In genomic region chr3:197490098-197490497, GRCh38 we compare ENCODE assay signal across 12 cellular contexts.
DNase-seq lines count a peak whose midpoint lies in the region; TF ChIP-seq lines count a peak whose summit lies in the region.
"Had no signal": no experiment of that assay in that cellular context is flagged by ENCODE, and none has a peak within 500 bp of the region (broad histone marks: within the 10 kb centered on the region; RNA-seq: fewer than 3 reads in every experiment).

No MANE protein-coding gene starts in this region.

- peaks cover 41% of the 10 kb centered on the region for H3K4me1 ChIP-seq in mesodermal cell (ENCODE audit: control insufficient read depth, insufficient read depth, low read length, poor library complexity, severe bottlenecking)
- H3K4me1 ChIP-seq in sigmoid colon: no peaks in the 10 kb centered on the region

- TF ChIP-seq EP300 in sigmoid colon (IDR thresholded peaks at IDR 0.05): no peak

- H3K27me3 ChIP-seq in BJ (ENCODE audit: control insufficient read depth, insufficient read depth, low read length) (no peaks in the 10 kb centered on the region), sigmoid colon (no peaks in the 10 kb centered on the region)

- H3K4me3 ChIP-seq in BJ (ENCODE audit: low read depth, low read length) (no peak overlapping the region), mesodermal cell (ENCODE audit: extremely low read depth, insufficient read depth, low read length, poor library complexity, severe bottlenecking) (no peak overlapping the region), coronary artery (no peak overlapping the region), sigmoid colon (no peak overlapping the region)

- DNase-seq in BJ (ENCODE audit: low read depth) (peak; percentile 49), NCI-H226 (peak; percentile 100), dermis blood vessel endothelial cell (peak; percentile 72), coronary artery (ENCODE audit: low spot score) (no peak), sigmoid colon (no peak), C1 segment of cervical spinal cord (lab: John Stamatoyannopoulos, UW) (no peak), NCI-H2227 (lab: John Stamatoyannopoulos, UW; ENCODE audit: unreplicated experiment) (no peak)
- DNase-seq: activated CD4-positive, alpha-beta T cell treated with anti-CD3 and anti-CD28 coated beads, Interleukin-2, amount 50 U/mL, for 48 hours; CD4-positive, alpha-beta T cell; Karpas-422; left cardiac atrium had no signal

- no peaks in the 10 kb centered on the region for H3K9me3 ChIP-seq in mesodermal cell (ENCODE audit: control insufficient read depth, low read length)
- no peaks in the 10 kb centered on the region for H3K9me3 ChIP-seq in sigmoid colon

- no peak for TF ChIP-seq POLR2A in sigmoid colon (IDR thresholded peaks at IDR 0.05)

- WGBS in mesodermal cell (ENCODE audit: insufficient coverage in 2 of 2), 2 experiments: no CpG with 5 or more reads among the region's 3 CpGs
- WGBS in sigmoid colon, 2 donors: 61 to 73% methylated on average over 3 of the region's 3 CpGs

- H3K27ac ChIP-seq in mesodermal cell (ENCODE audit: low read depth, low read length, severe bottlenecking) (peak overlapping the region; percentile 77), coronary artery (no peak overlapping the region), sigmoid colon (no peak overlapping the region)

- intact Hi-C loops in sigmoid colon (cut with DNase I): no loop called here

- CTCF ChIA-PET in BJ (lab: Yijun Ruan, JAX): interaction anchor here (0.7 to 2.8 kb wide), 4 partner anchors 12 to 31 kb away, joined by 3 to 9 read pairs (median 5); no protein-coding TSS in a partner anchor

- no peaks in the 10 kb centered on the region for H3K36me3 ChIP-seq in BJ (ENCODE audit: control insufficient read depth, insufficient read depth, low read length)
- no peaks in the 10 kb centered on the region for H3K36me3 ChIP-seq in mesodermal cell (ENCODE audit: control insufficient read depth, insufficient read depth, low read length)
- H3K36me3 ChIP-seq in sigmoid colon: no peaks in the 10 kb centered on the region

- TF ChIP-seq CTCF in BJ (IDR thresholded peaks at IDR 0.05; ENCODE audit: insufficient read depth, low read depth, low read length): peak; percentile 17
- no peak for TF ChIP-seq CTCF in coronary artery (IDR thresholded peaks at IDR 0.05)
- TF ChIP-seq CTCF in sigmoid colon (IDR thresholded peaks at IDR 0.05): no peak

- POLR2A ChIA-PET in BJ (lab: Charles Lee): interaction anchor here (0.6 to 1.0 kb wide), 2 partner anchors 10 to 229 kb away, joined by 3 to 4 read pairs; no protein-coding TSS in a partner anchor

Comparison
In these comparisons a context has a peak if more than half of its experiments do, and no peak if none do; other contexts are left out.
1. DNase-seq: peak in BJ (single experiment), NCI-H226 (single experiment) and dermis blood vessel endothelial cell (single experiment); none in coronary artery (single experiment), sigmoid colon (single experiment), C1 segment of cervical spinal cord (0 of 14) and NCI-H2227 (single experiment).